ENCODE assay signal across 14 cellular contexts in genomic region chr20:35515949-35516645, GRCh38. TPM values are rescaled to one million over a fixed set of nuclear protein-coding genes. Genes with fewer than 3 reads are reported as not detected.
A peak's percentile ranks its signal among the peaks of the same experiment; 100 is the strongest.
DNase-seq lines count a peak whose midpoint lies in the region; ATAC-seq, FAIRE-seq and TF ChIP-seq lines count a peak whose summit lies in the region.
"Had no signal": no experiment of that assay in that cellular context is flagged by ENCODE, and none has a peak within 500 bp of the region (broad histone marks: within the 10 kb centered on the region; RNA-seq: fewer than 3 reads in every experiment).

No MANE protein-coding gene starts in this region.

- no peak for TF ChIP-seq CTCF in epithelial cell of proximal tubule (conservative IDR thresholded peaks at IDR 0.05; ENCODE audit: low read depth, low read length)

- DNase-seq in H54 (ENCODE audit: insufficient read length, low spot score) (peak; percentile 92), RKO (ENCODE audit: low spot score) (peak; percentile 69), epithelial cell of proximal tubule (ENCODE audit: low read depth) (peak; percentile 66), renal cortical epithelial cell (ENCODE audit: low read depth) (peak; percentile 92), sciatic nerve (ENCODE audit: low spot score) (no peak), NCI-H128 (lab: John Stamatoyannopoulos, UW; ENCODE audit: unreplicated experiment) (no peak), DMS153 treated with DMSO at 0.1 percent for 48 hours (lab: John Stamatoyannopoulos, UW; ENCODE audit: unreplicated experiment) (no peak)
- DNase-seq: activated CD4-positive, alpha-beta memory T cell treated with anti-CD3 and anti-CD28 coated beads, Interleukin-2, amount 10 ng/mL, durations not matched to agents 7 days and 5 days; glutamatergic neuron; NCI-H1092 treated with DMSO at 0.1 percent for 48 hours; SHP77 had no signal

- TF ChIP-seq POLR2A in H54 (IDR thresholded peaks at IDR 0.05; ENCODE audit: low read depth, low read length): no peak

- ATAC-seq in GM18909 (IDR thresholded peaks at IDR 0.05; ENCODE audit: poor library complexity, unreplicated experiment) (no peak), sciatic nerve (no peak)

- intact Hi-C loops in sciatic nerve (cut with DNase I): no loop called here

- no peak overlapping the region for H3K4me3 ChIP-seq in epithelial cell of proximal tubule (ENCODE audit: low read depth, low read length)
- H3K4me3 ChIP-seq: ascending aorta, tibial nerve had no signal

- FAIRE-seq in H54 (lab: Jason Lieb, UNC): peak; percentile 38

RNA-seq across cellular contexts. Expression of gene C20orf173, which starts 13.4 kb away (rescaled TPM):
- total RNA-seq in epithelial cell of proximal tubule: not detected in 2 replicates
- total RNA-seq in renal cortical epithelial cell: not detected in 2 replicates
- not detected for total RNA-seq in sciatic nerve
- total RNA-seq: activated CD4-positive, alpha-beta memory T cell treated with anti-CD3 and anti-CD28 coated beads, Interleukin-2, amount 10 ng/mL, durations not matched to agents 7 days and 5 days; ascending aorta; tibial nerve had no signal

RNA-seq across cellular contexts. Expression of gene ERGIC3, which starts 25.8 kb away (rescaled TPM):
- 179 and 203 TPM in 2 replicates for total RNA-seq in epithelial cell of proximal tubule
- total RNA-seq in renal cortical epithelial cell: 477 and 539 TPM in 2 replicates
- 143 TPM for total RNA-seq in sciatic nerve

Comparison
In these comparisons a context has a peak if more than half of its experiments do, and no peak if none do; other contexts are left out.
1. DNase-seq: peak in H54 (single experiment), RKO (single experiment), epithelial cell of proximal tubule (single experiment) and renal cortical epithelial cell (single experiment); none in sciatic nerve (single experiment), NCI-H128 (single experiment) and DMS153 treated with DMSO at 0.1 percent for 48 hours (single experiment).